In genomic region chr3:156978471-156978961, GRCh38 we compare ENCODE assay signal across 8 cellular contexts.
DNase-seq lines count a peak whose midpoint lies in the region; ATAC-seq and TF ChIP-seq lines count a peak whose summit lies in the region.

No MANE protein-coding gene starts in this region.

- ATAC-seq in stimulated activated naive CD8-positive, alpha-beta T cell treated with anti-CD3 and anti-CD28 coated beads, Interleukin-15, Interleukin-2, amounts not matched to agents 100 U/mL and 50 U/mL, for 24 hours, result peak; percentile 28
- no peak for ATAC-seq in stimulated activated naive CD8-positive, alpha-beta T cell treated with anti-CD3 and anti-CD28 coated beads, Interleukin-15, amount 100 ng/mL, for 72 hours
- ATAC-seq in HG03159 (IDR thresholded peaks at IDR 0.05; ENCODE audit: unreplicated experiment), result peak; percentile 94
- no peak for ATAC-seq in CD4-positive, alpha-beta T cell (ENCODE audit: poor library complexity)

- POLR2A ChIA-PET in CD4-positive, alpha-beta T cell (lab: Charles Lee), result interaction anchor here (1.1 kb wide), 1 partner anchor 33 kb away, joined by 3 read pairs; no protein-coding TSS in a partner anchor

- no peaks in the 10 kb centered on the region for H3K27me3 ChIP-seq in CD4-positive, alpha-beta T cell (ENCODE audit: control insufficient read depth, insufficient read depth, low read length)

- H3K4me1 Mint-ChIP-seq in stimulated activated naive CD8-positive, alpha-beta T cell treated with anti-CD3 and anti-CD28 coated beads, Interleukin-15, amount 100 ng/mL, for 72 hours, result peaks cover 5% of the 10 kb centered on the region
- H3K4me1 Mint-ChIP-seq in CD4-positive, alpha-beta T cell (ENCODE audit: low read depth), result peaks cover 7% of the 10 kb centered on the region

- no peak for DNase-seq in stimulated activated naive CD8-positive, alpha-beta T cell treated with anti-CD3 and anti-CD28 coated beads, Interleukin-15, Interleukin-2, amounts not matched to agents 100 U/mL and 50 U/mL, for 24 hours
- DNase-seq in stimulated activated naive CD8-positive, alpha-beta T cell treated with anti-CD3 and anti-CD28 coated beads, Interleukin-15, amount 100 ng/mL, for 72 hours, result no peak
- DNase-seq in astrocyte of the spinal cord (ENCODE audit: low read depth, low spot score), result peak; percentile 8
- DNase-seq in HCEC 1CT, result no peak
- no peak for DNase-seq in NCI-H1930 (lab: John Stamatoyannopoulos, UW)
- no peak for DNase-seq in dedifferentiated amniotic fluid mesenchymal stem cell (ENCODE audit: extremely low spot score)
- no peak for DNase-seq in CD4-positive, alpha-beta T cell

- intact Hi-C loops in CD4-positive, alpha-beta T cell (cut with DNase I, micrococcal nuclease), result no loop called here

- no peaks in the 10 kb centered on the region for H3K27me3 Mint-ChIP-seq in stimulated activated naive CD8-positive, alpha-beta T cell treated with anti-CD3 and anti-CD28 coated beads, Interleukin-15, amount 100 ng/mL, for 72 hours
- H3K27me3 Mint-ChIP-seq in CD4-positive, alpha-beta T cell, result no peaks in the 10 kb centered on the region

- H3K36me3 Mint-ChIP-seq in CD4-positive, alpha-beta T cell (ENCODE audit: low read depth), result no peaks in the 10 kb centered on the region

- H3K4me3 Mint-ChIP-seq in stimulated activated naive CD8-positive, alpha-beta T cell treated with anti-CD3 and anti-CD28 coated beads, Interleukin-15, amount 100 ng/mL, for 72 hours, result no peak overlapping the region
- no peak overlapping the region for H3K4me3 Mint-ChIP-seq in CD4-positive, alpha-beta T cell

- TF ChIP-seq CTCF in astrocyte of the spinal cord (IDR thresholded peaks at IDR 0.05; ENCODE audit: low read depth, low read length), result no peak
- no peak for TF ChIP-seq CTCF in CD4-positive, alpha-beta T cell (IDR thresholded peaks at IDR 0.05)

- no peaks in the 10 kb centered on the region for H3K9me3 Mint-ChIP-seq in stimulated activated naive CD8-positive, alpha-beta T cell treated with anti-CD3 and anti-CD28 coated beads, Interleukin-15, amount 100 ng/mL, for 72 hours
- no peaks in the 10 kb centered on the region for H3K9me3 Mint-ChIP-seq in CD4-positive, alpha-beta T cell

- CTCF ChIA-PET in CD4-positive, alpha-beta T cell (lab: Charles Lee), result no interaction called here

- no peak overlapping the region for H3K4me3 ChIP-seq in astrocyte of the spinal cord (ENCODE audit: low read depth, low read length)

- H3K27ac ChIP-seq in CD4-positive, alpha-beta T cell (ENCODE audit: low read depth, low read length), result no peak overlapping the region

- in situ Hi-C loops in astrocyte of the spinal cord (cut with HindIII; ENCODE audit: low sequenced_read_pairs), result no loop called here

- H3K9me3 ChIP-seq in CD4-positive, alpha-beta T cell (ENCODE audit: control insufficient read depth, low read length), result no peaks in the 10 kb centered on the region

- H3K27ac Mint-ChIP-seq in stimulated activated naive CD8-positive, alpha-beta T cell treated with anti-CD3 and anti-CD28 coated beads, Interleukin-15, amount 100 ng/mL, for 72 hours, result no peak overlapping the region
- H3K27ac Mint-ChIP-seq in CD4-positive, alpha-beta T cell, result no peak overlapping the region

Comparison
In these comparisons a context has a peak if more than half of its experiments do, and no peak if none do; other contexts are left out.
1. ATAC-seq: peak in stimulated activated naive CD8-positive, alpha-beta T cell treated with anti-CD3 and anti-CD28 coated beads, Interleukin-15, Interleukin-2, amounts not matched to agents 100 U/mL and 50 U/mL, for 24 hours (single experiment) and HG03159 (single experiment); none in stimulated activated naive CD8-positive, alpha-beta T cell treated with anti-CD3 and anti-CD28 coated beads, Interleukin-15, amount 100 ng/mL, for 72 hours (single experiment) and CD4-positive, alpha-beta T cell (single experiment).